In the genomic region with DNA sequence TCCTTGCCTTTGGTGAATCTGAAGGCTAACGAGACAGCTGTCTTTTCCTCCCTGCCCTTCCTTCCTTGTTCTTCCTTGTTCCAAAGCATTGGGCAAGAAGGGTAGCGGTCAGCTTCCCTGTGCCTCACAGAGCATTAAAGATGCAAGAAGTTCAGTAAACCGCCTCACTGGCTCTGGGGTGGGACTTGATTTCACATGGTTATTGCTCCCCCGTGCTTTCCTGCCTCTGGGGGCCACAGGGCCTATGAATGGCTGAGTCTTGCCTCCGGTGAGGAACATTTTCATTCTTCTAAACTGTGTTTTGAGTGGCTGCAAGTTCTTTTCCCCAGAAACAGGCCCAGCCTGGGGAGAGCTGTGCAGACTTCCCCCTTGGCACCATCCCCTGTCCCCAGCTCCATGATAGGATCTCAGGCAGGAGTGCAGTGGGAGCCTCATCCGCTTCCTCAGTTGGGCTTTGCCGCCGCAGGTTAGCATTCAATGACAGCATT, we compare ENCODE assay signal across 8 cellular contexts. TPM values are rescaled to one million over a fixed set of nuclear protein-coding genes. Genes with fewer than 3 reads are reported as not detected.
DNase-seq lines count a peak whose midpoint lies in the region; ATAC-seq, FAIRE-seq and TF ChIP-seq lines count a peak whose summit lies in the region.

No MANE protein-coding gene starts in this region.

- H3K27ac Mint-ChIP-seq in WTC11 (no peak overlapping the region), glutamatergic neuron (ENCODE audit: unreplicated experiment) (peak overlapping the region; percentile 73)

- DNase-seq in GM12891 (ENCODE audit: insufficient read length, low spot score) (no peak), WTC11 (ENCODE audit: low spot score) (no peak), glutamatergic neuron (no peak), NCI-H1417 treated with DMSO at 0.1 percent for 48 hours (lab: John Stamatoyannopoulos, UW) (no peak), NCI-H526 treated with DMSO at 0.1 percent for 48 hours (lab: John Stamatoyannopoulos, UW) (no peak)

- H3K9ac ChIP-seq in parathyroid adenoma, result peak overlapping the region; percentile 89

- TF ChIP-seq POLR2A in GM12891 (IDR thresholded peaks at IDR 0.05; ENCODE audit: low read depth, low read length), result no peak

- H3K36me3 ChIP-seq in parathyroid adenoma (ENCODE audit: control insufficient read depth, insufficient read depth, low read length), result no peaks in the 10 kb centered on the region

- TF ChIP-seq CTCF in WTC11 (IDR thresholded peaks at IDR 0.05), result no peak
- TF ChIP-seq CTCF in glutamatergic neuron (IDR thresholded peaks at IDR 0.05; ENCODE audit: partially characterized antibody, unreplicated experiment), result no peak
- TF ChIP-seq CTCF in parathyroid adenoma (IDR thresholded peaks at IDR 0.05), result no peak

- peak overlapping the region; percentile 96 for H3K27ac ChIP-seq in parathyroid adenoma

- peak overlapping the region; percentile 66 for H2AFZ ChIP-seq in parathyroid adenoma

- peaks cover 52% of the 10 kb centered on the region for H3K79me2 ChIP-seq in parathyroid adenoma

- no peaks in the 10 kb centered on the region for H3K27me3 ChIP-seq in parathyroid adenoma (ENCODE audit: control insufficient read depth, insufficient read depth, low read length)

- peak overlapping the region; percentile 90 for H3K4me3 ChIP-seq in parathyroid adenoma (ENCODE audit: low read depth, low read length)

- H3K4me3 Mint-ChIP-seq in WTC11 (peak overlapping the region; percentile 81), glutamatergic neuron (ENCODE audit: unreplicated experiment) (peak overlapping the region; percentile 96)

- H3K27me3 Mint-ChIP-seq in WTC11 (ENCODE audit: low read depth) (peaks cover 32% of the 10 kb centered on the region), glutamatergic neuron (ENCODE audit: unreplicated experiment) (peaks cover 6% of the 10 kb centered on the region)

- H3K9me3 Mint-ChIP-seq in WTC11 (no peaks in the 10 kb centered on the region), glutamatergic neuron (ENCODE audit: unreplicated experiment) (peaks cover 1% of the 10 kb centered on the region)

- H3K4me1 Mint-ChIP-seq in WTC11 (peaks cover 37% of the 10 kb centered on the region), glutamatergic neuron (ENCODE audit: low read depth, unreplicated experiment) (peaks cover 46% of the 10 kb centered on the region)

- peaks cover 38% of the 10 kb centered on the region for H3K4me1 ChIP-seq in parathyroid adenoma

- ATAC-seq in WTC11 (no peak), HG03196 (IDR thresholded peaks at IDR 0.05; ENCODE audit: unreplicated experiment) (no peak), GM21619 (IDR thresholded peaks at IDR 0.05; ENCODE audit: unreplicated experiment) (no peak)

- H3K4me2 ChIP-seq in parathyroid adenoma (ENCODE audit: low read length), result peak overlapping the region; percentile 91

- H3K9me3 ChIP-seq in parathyroid adenoma (ENCODE audit: control insufficient read depth, low read length), result no peaks in the 10 kb centered on the region

- CTCF ChIA-PET in WTC11 (lab: Charles Lee), result interaction anchor here (0.8 to 1.6 kb wide), 5 partner anchors 16 to 108 kb away, joined by 3 to 9 read pairs (median 6); no protein-coding TSS in a partner anchor

- POLR2A ChIA-PET in WTC11 (lab: Charles Lee), result interaction anchor here (0.7 to 1.2 kb wide), 2 partner anchors 107 to 181 kb away, joined by 3 read pairs; no protein-coding TSS in a partner anchor

- H3K36me3 Mint-ChIP-seq in WTC11, result no peaks in the 10 kb centered on the region
- H3K36me3 Mint-ChIP-seq in glutamatergic neuron (ENCODE audit: unreplicated experiment), result no peaks in the 10 kb centered on the region

- FAIRE-seq in GM12891 (lab: Jason Lieb, UNC), result peak; percentile 9

TF ChIP-seq in GM12891, 5 proteins besides CTCF, POLR2A, EP300 and RAD21:
- TF ChIP-seq PAX5 (IDR thresholded peaks at IDR 0.05; ENCODE audit: insufficient read depth, low read length, severe bottlenecking), result no peak
- TF ChIP-seq POU2F2 (IDR thresholded peaks at IDR 0.05; ENCODE audit: low read depth, low read length), result no peak
- no peak for TF ChIP-seq TAF1 (IDR thresholded peaks at IDR 0.05; ENCODE audit: low read depth, low read length)
- no peak for TF ChIP-seq SPI1 (IDR thresholded peaks at IDR 0.05; ENCODE audit: low read depth, low read length)
- no peak for TF ChIP-seq POLR2AphosphoS5 (IDR thresholded peaks at IDR 0.05; ENCODE audit: low read depth, low read length)

TF ChIP-seq in WTC11, 78 proteins besides CTCF, POLR2A, EP300 and RAD21:
- TF ChIP-seq, protein P1, sequence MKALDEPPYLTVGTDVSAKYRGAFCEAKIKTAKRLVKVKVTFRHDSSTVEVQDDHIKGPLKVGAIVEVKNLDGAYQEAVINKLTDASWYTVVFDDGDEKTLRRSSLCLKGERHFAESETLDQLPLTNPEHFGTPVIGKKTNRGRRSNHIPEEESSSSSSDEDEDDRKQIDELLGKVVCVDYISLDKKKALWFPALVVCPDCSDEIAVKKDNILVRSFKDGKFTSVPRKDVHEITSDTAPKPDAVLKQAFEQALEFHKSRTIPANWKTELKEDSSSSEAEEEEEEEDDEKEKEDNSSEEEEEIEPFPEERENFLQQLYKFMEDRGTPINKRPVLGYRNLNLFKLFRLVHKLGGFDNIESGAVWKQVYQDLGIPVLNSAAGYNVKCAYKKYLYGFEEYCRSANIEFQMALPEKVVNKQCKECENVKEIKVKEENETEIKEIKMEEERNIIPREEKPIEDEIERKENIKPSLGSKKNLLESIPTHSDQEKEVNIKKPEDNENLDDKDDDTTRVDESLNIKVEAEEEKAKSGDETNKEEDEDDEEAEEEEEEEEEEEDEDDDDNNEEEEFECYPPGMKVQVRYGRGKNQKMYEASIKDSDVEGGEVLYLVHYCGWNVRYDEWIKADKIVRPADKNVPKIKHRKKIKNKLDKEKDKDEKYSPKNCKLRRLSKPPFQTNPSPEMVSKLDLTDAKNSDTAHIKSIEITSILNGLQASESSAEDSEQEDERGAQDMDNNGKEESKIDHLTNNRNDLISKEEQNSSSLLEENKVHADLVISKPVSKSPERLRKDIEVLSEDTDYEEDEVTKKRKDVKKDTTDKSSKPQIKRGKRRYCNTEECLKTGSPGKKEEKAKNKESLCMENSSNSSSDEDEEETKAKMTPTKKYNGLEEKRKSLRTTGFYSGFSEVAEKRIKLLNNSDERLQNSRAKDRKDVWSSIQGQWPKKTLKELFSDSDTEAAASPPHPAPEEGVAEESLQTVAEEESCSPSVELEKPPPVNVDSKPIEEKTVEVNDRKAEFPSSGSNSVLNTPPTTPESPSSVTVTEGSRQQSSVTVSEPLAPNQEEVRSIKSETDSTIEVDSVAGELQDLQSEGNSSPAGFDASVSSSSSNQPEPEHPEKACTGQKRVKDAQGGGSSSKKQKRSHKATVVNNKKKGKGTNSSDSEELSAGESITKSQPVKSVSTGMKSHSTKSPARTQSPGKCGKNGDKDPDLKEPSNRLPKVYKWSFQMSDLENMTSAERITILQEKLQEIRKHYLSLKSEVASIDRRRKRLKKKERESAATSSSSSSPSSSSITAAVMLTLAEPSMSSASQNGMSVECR (CRISPR knock-in tag; IDR thresholded peaks at IDR 0.05; ENCODE audit: borderline replicate concordance), result no peak
- no peak for TF ChIP-seq ESRRA (CRISPR knock-in tag; IDR thresholded peaks at IDR 0.05; ENCODE audit: borderline replicate concordance)
- TF ChIP-seq, protein P2, sequence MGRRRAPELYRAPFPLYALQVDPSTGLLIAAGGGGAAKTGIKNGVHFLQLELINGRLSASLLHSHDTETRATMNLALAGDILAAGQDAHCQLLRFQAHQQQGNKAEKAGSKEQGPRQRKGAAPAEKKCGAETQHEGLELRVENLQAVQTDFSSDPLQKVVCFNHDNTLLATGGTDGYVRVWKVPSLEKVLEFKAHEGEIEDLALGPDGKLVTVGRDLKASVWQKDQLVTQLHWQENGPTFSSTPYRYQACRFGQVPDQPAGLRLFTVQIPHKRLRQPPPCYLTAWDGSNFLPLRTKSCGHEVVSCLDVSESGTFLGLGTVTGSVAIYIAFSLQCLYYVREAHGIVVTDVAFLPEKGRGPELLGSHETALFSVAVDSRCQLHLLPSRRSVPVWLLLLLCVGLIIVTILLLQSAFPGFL (CRISPR knock-in tag; IDR thresholded peaks at IDR 0.05; ENCODE audit: borderline replicate concordance), result no peak
- TF ChIP-seq KAT7 (CRISPR knock-in tag; IDR thresholded peaks at IDR 0.05; ENCODE audit: borderline replicate concordance), result no peak
- TF ChIP-seq ZNF396 (CRISPR knock-in tag; IDR thresholded peaks at IDR 0.05; ENCODE audit: borderline replicate concordance), result no peak
- TF ChIP-seq EMX1 (CRISPR knock-in tag; IDR thresholded peaks at IDR 0.05), result no peak
- no peak for TF ChIP-seq NR3C1 (CRISPR knock-in tag; conservative IDR thresholded peaks at IDR 0.05; ENCODE audit: low read depth)
- no peak for TF ChIP-seq NR2C2 (CRISPR knock-in tag; IDR thresholded peaks at IDR 0.05)
- TF ChIP-seq GABPB1 (CRISPR knock-in tag; IDR thresholded peaks at IDR 0.05), result no peak
- no peak for TF ChIP-seq RELA (CRISPR knock-in tag; IDR thresholded peaks at IDR 0.05; ENCODE audit: borderline replicate concordance)
- TF ChIP-seq, protein P3, sequence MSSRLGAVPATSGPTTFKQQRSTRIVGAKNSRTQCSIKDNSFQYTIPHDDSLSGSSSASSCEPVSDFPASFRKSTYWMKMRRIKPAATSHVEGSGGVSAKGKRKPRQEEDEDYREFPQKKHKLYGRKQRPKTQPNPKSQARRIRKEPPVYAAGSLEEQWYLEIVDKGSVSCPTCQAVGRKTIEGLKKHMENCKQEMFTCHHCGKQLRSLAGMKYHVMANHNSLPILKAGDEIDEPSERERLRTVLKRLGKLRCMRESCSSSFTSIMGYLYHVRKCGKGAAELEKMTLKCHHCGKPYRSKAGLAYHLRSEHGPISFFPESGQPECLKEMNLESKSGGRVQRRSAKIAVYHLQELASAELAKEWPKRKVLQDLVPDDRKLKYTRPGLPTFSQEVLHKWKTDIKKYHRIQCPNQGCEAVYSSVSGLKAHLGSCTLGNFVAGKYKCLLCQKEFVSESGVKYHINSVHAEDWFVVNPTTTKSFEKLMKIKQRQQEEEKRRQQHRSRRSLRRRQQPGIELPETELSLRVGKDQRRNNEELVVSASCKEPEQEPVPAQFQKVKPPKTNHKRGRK (CRISPR knock-in tag; IDR thresholded peaks at IDR 0.05; ENCODE audit: borderline replicate concordance), result no peak
- TF ChIP-seq TP53 (CRISPR knock-in tag; IDR thresholded peaks at IDR 0.05), result no peak

RNA-seq across cellular contexts. Expression of a gene that starts 1.5 kb away (rescaled TPM):
- 1.3 TPM for polyA plus RNA-seq in GM12891 (2012; ENCODE audit: low read depth, missing spikeins)
- 2.2 to 3.1 TPM (median 2.5 TPM) in 3 replicates for total RNA-seq in WTC11 (2021)
- total RNA-seq in glutamatergic neuron (ENCODE audit: unreplicated experiment), result 20.8 TPM
